22 cellular contexts compared by ENCODE assay signal in genomic region chr20:61310954-61311353, GRCh38. TPM values are rescaled to one million over a fixed set of nuclear protein-coding genes. Genes with fewer than 3 reads are reported as not detected.
"Had no signal": no experiment of that assay in that cellular context is flagged by ENCODE, and none has a peak within 500 bp of the region (broad histone marks: within the 10 kb centered on the region; RNA-seq: fewer than 3 reads in every experiment).

No MANE protein-coding gene starts in this region.

- H3K27ac ChIP-seq: ascending aorta, esophagus muscularis mucosa, neural progenitor cell, pancreas, sigmoid colon, upper lobe of right lung had no signal

- DNase-seq: activated CD4-positive, alpha-beta T cell treated with anti-CD3 and anti-CD28 coated beads, Interleukin-2, amount 50 U/mL, for 1 hour; activated CD8-positive, alpha-beta memory T cell treated with anti-CD3 and anti-CD28 coated beads for 24 hours; activated effector memory CD4-positive, alpha-beta T cell treated with anti-CD3 and anti-CD28 coated beads, Interleukin-2, amount 50 U/mL, for 16 hours; activated naive CD4-positive, alpha-beta T cell treated with anti-CD3 and anti-CD28 coated beads, Interleukin-2, amount 50 U/mL, for 16 hours; activated T-cell treated with anti-CD3 and anti-CD28 coated beads, Interleukin-2, amount 50 U/mL, for 72 hours; cerebellar nuclear complex; cortex of kidney; glutamatergic neuron; kidney; midbrain; naive B cell; pancreas; sigmoid colon; stimulated activated CD4-positive, alpha-beta T cell treated with anti-CD3 and anti-CD28 coated beads, Interleukin-12 subunit alpha, Interleukin-12 subunit beta, amount 100 ng/mL, for 4 hours; stimulated activated CD4-positive, alpha-beta T cell treated with anti-CD3 and anti-CD28 coated beads, Interleukin-1b, Interleukin-23, amount 100 ng/mL, for 48 hours; stimulated activated CD8-positive, alpha-beta memory T cell treated with anti-CD3 and anti-CD28 coated beads, Interleukin-4, amount 100 ng/mL, for 48 hours; stimulated activated naive CD4-positive, alpha-beta T cell; upper lobe of right lung had no signal

- H3K4me1 ChIP-seq: ascending aorta, esophagus muscularis mucosa, pancreas, sigmoid colon, upper lobe of right lung had no signal

- H3K4me3 ChIP-seq: ascending aorta, esophagus muscularis mucosa, neural progenitor cell, pancreas, sigmoid colon, upper lobe of right lung had no signal

- H2AFZ ChIP-seq: neural progenitor cell had no signal

- FAIRE-seq: kidney, pancreas had no signal

- H3K9ac ChIP-seq: neural progenitor cell had no signal

- H3K27me3 ChIP-seq: ascending aorta, neural progenitor cell, pancreas had no signal

- H3K4me2 ChIP-seq: neural progenitor cell had no signal

- H3K9me3 ChIP-seq: ascending aorta, esophagus muscularis mucosa, pancreas, sigmoid colon, upper lobe of right lung had no signal

- H3K36me3 ChIP-seq: ascending aorta, esophagus muscularis mucosa, neural progenitor cell, pancreas, sigmoid colon, upper lobe of right lung had no signal

- ATAC-seq: activated T-cell treated with anti-CD3 and anti-CD28 coated beads, Interleukin-2, amount 50 U/mL, for 72 hours; left lobe of liver; pancreas; upper lobe of right lung had no signal

RNA-seq across cellular contexts. Expression of gene CDH4, which starts 58.9 kb away (rescaled TPM):
- total RNA-seq: ascending aorta, left lobe of liver had no signal
